In genomic region chr4:10781805-10782204, GRCh38 we compare ENCODE assay signal across 24 cellular contexts.
DNase-seq lines count a peak whose midpoint lies in the region; ATAC-seq and TF ChIP-seq lines count a peak whose summit lies in the region.
"Had no signal": no experiment of that assay in that cellular context is flagged by ENCODE, and none has a peak within 500 bp of the region (broad histone marks: within the 10 kb centered on the region; RNA-seq: fewer than 3 reads in every experiment).

No MANE protein-coding gene starts in this region.

- DNase-seq in smooth muscle cell (lab: John Stamatoyannopoulos, UW; ENCODE audit: unreplicated experiment), result no peak
- no peak for DNase-seq in NCI-H2081 treated with DMSO at 0.1 percent for 48 hours (lab: John Stamatoyannopoulos, UW)
- DNase-seq in COLO668 (lab: John Stamatoyannopoulos, UW; ENCODE audit: unreplicated experiment), result no peak
- DNase-seq in HUDEP-2 (lab: John Stamatoyannopoulos, UW; ENCODE audit: unreplicated experiment in 76 of 76), result no peak
- DNase-seq: activated CD8-positive, alpha-beta T cell treated with anti-CD3 and anti-CD28 coated beads for 36 hours; caudate nucleus; immature natural killer cell; left colon; NCI-H1105 treated with DMSO at 0.1 percent for 48 hours; NCI-H2029; NCI-H774; spleen; stimulated activated CD4-positive, alpha-beta T cell treated with anti-CD3 and anti-CD28 coated beads, Interleukin-4, amount 100 ng/mL, for 1 hour; substantia nigra; upper lobe of left lung had no signal

- H3K9me3 ChIP-seq in OCI-LY3 (ENCODE audit: insufficient read depth, low read length) (no peaks in the 10 kb centered on the region), smooth muscle cell (replicated peaks; ENCODE audit: low read depth) (no peaks in the 10 kb centered on the region)
- H3K9me3 ChIP-seq: ascending aorta, spleen, upper lobe of left lung had no signal

- H3K9ac ChIP-seq in OCI-LY3 (ENCODE audit: low read length) (no peak overlapping the region), smooth muscle cell (ENCODE audit: low read depth) (no peak overlapping the region)
- H3K9ac ChIP-seq: parathyroid adenoma had no signal

- H3K4me1 ChIP-seq in OCI-LY3 (ENCODE audit: low read length), result peaks cover 4% of the 10 kb centered on the region; the same call in 1 of the 2 replicates
- H3K4me1 ChIP-seq in smooth muscle cell (ENCODE audit: low read depth), result peaks cover 4% of the 10 kb centered on the region
- H3K4me1 ChIP-seq: ascending aorta, parathyroid adenoma, spleen, upper lobe of left lung had no signal

- WGBS in smooth muscle cell (ENCODE audit: low lambda C conversion rate), result 75% methylated on average over 5 of the region's 5 CpGs

- H3K36me3 ChIP-seq in OCI-LY3 (replicated peaks; ENCODE audit: low read depth, low read length) (no peaks in the 10 kb centered on the region), smooth muscle cell (ENCODE audit: low read depth) (no peaks in the 10 kb centered on the region)
- H3K36me3 ChIP-seq: ascending aorta, spleen, upper lobe of left lung had no signal

- peak overlapping the region; percentile 55; the same call in 1 of the 2 replicates for H3K4me2 ChIP-seq in OCI-LY3 (ENCODE audit: low read length)
- H3K4me2 ChIP-seq in smooth muscle cell, result no peak overlapping the region

- TF ChIP-seq CTCF in OCI-LY3 (IDR thresholded peaks at IDR 0.05; ENCODE audit: low read depth, low read length) (no peak), smooth muscle cell (IDR thresholded peaks at IDR 0.05; ENCODE audit: borderline replicate concordance, insufficient read depth, poor library complexity, severe bottlenecking) (no peak)

- H3K4me3 ChIP-seq in OCI-LY3 (ENCODE audit: low read length), result peak overlapping the region; percentile 54
- H3K4me3 ChIP-seq in smooth muscle cell, result no peak overlapping the region
- H3K4me3 ChIP-seq: ascending aorta, K562, spleen, upper lobe of left lung had no signal

- no peaks in the 10 kb centered on the region for H3K27me3 ChIP-seq in OCI-LY3 (ENCODE audit: low read depth, low read length)
- H3K27me3 ChIP-seq in smooth muscle cell (ENCODE audit: low read depth), result no peaks in the 10 kb centered on the region
- H3K27me3 ChIP-seq: ascending aorta, spleen, upper lobe of left lung had no signal

- H3K27ac ChIP-seq in OCI-LY3 (ENCODE audit: low read length) (no peak overlapping the region), smooth muscle cell (ENCODE audit: low read depth) (no peak overlapping the region)
- H3K27ac ChIP-seq: ascending aorta, C4-2B, parathyroid adenoma, RWPE1, spleen, upper lobe of left lung had no signal

- no peaks in the 10 kb centered on the region for H3F3A ChIP-seq in smooth muscle cell (ENCODE audit: low read depth)

- H2AFZ ChIP-seq in OCI-LY3 (ENCODE audit: low read depth, low read length) (no peak overlapping the region), smooth muscle cell (ENCODE audit: low read depth) (peak overlapping the region; percentile 19)
- H2AFZ ChIP-seq: parathyroid adenoma had no signal

- H3K79me2 ChIP-seq in OCI-LY3 (ENCODE audit: low read length) (no peaks in the 10 kb centered on the region), smooth muscle cell (ENCODE audit: low read depth) (no peaks in the 10 kb centered on the region)
- H3K79me2 ChIP-seq: parathyroid adenoma had no signal

- H4K20me1 ChIP-seq in OCI-LY3 (ENCODE audit: insufficient read depth, low read length) (no peaks in the 10 kb centered on the region), smooth muscle cell (ENCODE audit: low read depth) (no peaks in the 10 kb centered on the region)

- peak; percentile 80 for ATAC-seq in GM18519 (IDR thresholded peaks at IDR 0.05; ENCODE audit: low FRiP score, unreplicated experiment)
- peak; percentile 51 for ATAC-seq in HG02571 (IDR thresholded peaks at IDR 0.05; ENCODE audit: unreplicated experiment)
- ATAC-seq: activated CD4-positive, CD25-positive, alpha-beta regulatory T cell treated with anti-CD3 and anti-CD28 coated beads, Interleukin-2, amount 50 U/mL, for 24 hours; activated CD8-positive, alpha-beta T cell treated with anti-CD3 and anti-CD28 coated beads for 36 hours; K562; left colon had no signal
